Comparison of ENCODE assay signal across 30 cellular contexts in genomic region chr9:77604316-77604715, GRCh38. TPM values are rescaled to one million over a fixed set of nuclear protein-coding genes. Genes with fewer than 3 reads are reported as not detected.
"Had no signal": no experiment of that assay in that cellular context is flagged by ENCODE, and none has a peak within 500 bp of the region (broad histone marks: within the 10 kb centered on the region; RNA-seq: fewer than 3 reads in every experiment).

No MANE protein-coding gene starts in this region.

- H3K36me3 ChIP-seq: breast epithelium, heart right ventricle, left ventricle myocardium inferior, neutrophil, pancreas, prostate gland, stomach, thyroid gland, upper lobe of right lung had no signal

- H3K4me3 ChIP-seq: breast epithelium, heart right ventricle, left ventricle myocardium inferior, lung, pancreas, prostate gland, stomach, thyroid gland, upper lobe of right lung had no signal

- H3K9me3 ChIP-seq: breast epithelium, neutrophil, pancreas, prostate gland, stomach, thyroid gland, upper lobe of right lung had no signal

- DNase-seq: activated CD4-positive, alpha-beta T cell treated with anti-CD3 and anti-CD28 coated beads for 36 hours; activated CD4-positive, alpha-beta T cell treated with anti-CD3 and anti-CD28 coated beads, Interleukin-2, amount 50 U/mL, for 48 hours; activated CD4-positive, CD25-positive, alpha-beta regulatory T cell; activated CD8-positive, alpha-beta memory T cell treated with anti-CD3 and anti-CD28 coated beads for 24 hours; activated gamma-delta T cell; activated naive CD4-positive, alpha-beta T cell treated with anti-CD3 and anti-CD28 coated beads, Interleukin-2, amount 10 ng/mL, durations not matched to agents 7 days and 5 days; activated naive CD8-positive, alpha-beta T cell treated with anti-CD3 and anti-CD28 coated beads, Interleukin-2, amount 10 ng/mL, durations not matched to agents 7 days and 5 days; activated T-cell treated with anti-CD3 and anti-CD28 coated beads, Interleukin-2, amount 50 U/mL, for 1 hour; amygdala; endodermal cell; foreskin fibroblast; heart right ventricle; left ventricle myocardium inferior; naive B cell; nephron progenitor cell; pancreas; retina; stimulated activated CD4-positive, alpha-beta T cell treated with anti-CD3 and anti-CD28 coated beads, Interleukin-15, amount 100 ng/mL, for 24 hours; stimulated activated CD4-positive, alpha-beta T cell treated with anti-CD3 and anti-CD28 coated beads, Interleukin-2, amount 100 ng/mL, for 24 hours; stimulated activated naive B cell treated with anti-CD40 and anti-IgM and Interleukin-4, amounts not matched to agents 10 μg/mL and 1 μg/mL and 100 μg/mL, for 72 hours; stomach; thyroid gland; upper lobe of right lung had no signal

- ATAC-seq: activated CD4-positive, alpha-beta T cell treated with anti-CD3 and anti-CD28 coated beads for 36 hours; esophagus mucosa; heart right ventricle; pancreas; sciatic nerve; stimulated activated naive B cell treated with anti-CD40 and anti-IgM and Interleukin-4, amounts not matched to agents 10 μg/mL and 1 μg/mL and 100 μg/mL, for 72 hours; upper lobe of right lung had no signal

- H3K4me1 ChIP-seq: breast epithelium, pancreas, prostate gland had no signal

- H3K27ac ChIP-seq: breast epithelium, neutrophil, pancreas, prostate gland had no signal

- H3K27me3 ChIP-seq: breast epithelium, heart right ventricle, pancreas, stomach, thyroid gland, upper lobe of right lung had no signal

RNA-seq across cellular contexts. Expression of gene GNA14, which starts 43.8 kb away (rescaled TPM):
- total RNA-seq: activated naive CD8-positive, alpha-beta T cell treated with anti-CD3 and anti-CD28 coated beads, Interleukin-2, amount 10 ng/mL, durations not matched to agents 7 days and 5 days; T-helper 1 cell treated with Interleukin-12 subunit alpha and Interleukin-12 subunit beta and Interleukin-4 antibody, amounts not matched to agents 30 ng/mL and 1 ng/mL, for 36 hours had no signal
